In the genomic region with DNA sequence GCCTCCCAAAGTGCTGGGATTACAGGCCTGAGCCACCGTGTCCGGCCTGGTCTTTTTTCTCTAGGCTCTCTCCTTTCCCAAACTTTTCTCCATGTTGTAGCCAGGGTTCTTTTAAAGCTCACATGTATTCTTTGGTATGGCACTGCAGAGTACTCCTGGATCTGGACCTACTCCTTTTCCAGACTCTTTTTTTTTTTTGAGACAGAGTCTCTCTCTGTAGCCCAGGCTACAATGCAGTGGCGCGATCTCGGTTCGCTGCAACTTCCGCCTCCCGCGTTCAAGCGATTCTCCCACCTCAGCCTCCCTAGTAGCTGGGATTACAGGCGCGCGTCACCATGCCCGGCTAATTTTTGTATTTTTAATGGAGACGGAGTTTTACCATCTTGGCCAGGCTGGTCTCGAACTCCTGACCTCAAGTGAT, we compare ENCODE assay signal across 8 cellular contexts. TPM values are rescaled to one million over a fixed set of nuclear protein-coding genes. Genes with fewer than 3 reads are reported as not detected.
DNase-seq lines count a peak whose midpoint lies in the region; ATAC-seq, FAIRE-seq and TF ChIP-seq lines count a peak whose summit lies in the region.

No MANE protein-coding gene starts in this region.

- ATAC-seq in gastrocnemius medialis, result no peak

- FAIRE-seq in GM12892 (lab: Jason Lieb, UNC) (no peak), HTR-8/SVneo (lab: Jason Lieb, UNC) (no peak)

- TF ChIP-seq POLR2A in gastrocnemius medialis (IDR thresholded peaks at IDR 0.05) (no peak), GM12892 (IDR thresholded peaks at IDR 0.05; ENCODE audit: low read depth, low read length) (no peak)

- peak overlapping the region; percentile 94 for H3K4me3 Mint-ChIP-seq in T-helper 1 cell treated with Interleukin-12 subunit alpha and Interleukin-12 subunit beta and Interleukin-4 antibody, amounts not matched to agents 30 μg/mL and 1 μg/mL, for 36 hours

- peak overlapping the region; percentile 83 for H3K4me2 ChIP-seq in GM23248 (ENCODE audit: unreplicated experiment)

- H3K27me3 ChIP-seq in GM23248 (replicated peaks; ENCODE audit: insufficient read depth) (no peaks in the 10 kb centered on the region), gastrocnemius medialis (no peaks in the 10 kb centered on the region)

- H2AFZ ChIP-seq in GM23248, result peak overlapping the region; percentile 99

- H3K27ac ChIP-seq in GM23248 (peak overlapping the region; percentile 72), gastrocnemius medialis (peak overlapping the region; percentile 85 to 94 (median 89))

- H3K79me2 ChIP-seq in GM23248 (ENCODE audit: insufficient read depth), result peaks cover 10% of the 10 kb centered on the region

- 53 to 54% methylated on average over 16 of the region's 16 CpGs for WGBS in GM23248 (ENCODE audit: low coverage in 1 of 2, low lambda C conversion rate in 2 of 2, missing lambda C conversion rate in 2 of 2), 2 experiments

- H3K36me3 Mint-ChIP-seq in T-helper 1 cell treated with Interleukin-12 subunit alpha and Interleukin-12 subunit beta and Interleukin-4 antibody, amounts not matched to agents 30 μg/mL and 1 μg/mL, for 36 hours (ENCODE audit: low read depth), result peaks cover 16% of the 10 kb centered on the region

- no peaks in the 10 kb centered on the region for H3K9me3 Mint-ChIP-seq in T-helper 1 cell treated with Interleukin-12 subunit alpha and Interleukin-12 subunit beta and Interleukin-4 antibody, amounts not matched to agents 30 μg/mL and 1 μg/mL, for 36 hours

- H4K20me1 ChIP-seq in GM23248 (ENCODE audit: insufficient read depth), result no peaks in the 10 kb centered on the region

- H3K36me3 ChIP-seq in GM23248 (ENCODE audit: low read depth) (no peaks in the 10 kb centered on the region), gastrocnemius medialis (peaks cover 0 to 18% of the 10 kb centered on the region in 2 donors)

- in situ Hi-C loops in GM23248 (cut with MboI), result no loop called here
- in situ Hi-C loops in gastrocnemius medialis (cut with MboI; ENCODE audit: low sequenced_read_pairs in 4 of 4), result loop anchor here in 3 of 4 donors (5.0 to 10.0 kb wide), 2 partner anchors 63 to 81 kb away; no protein-coding TSS in a partner anchor

- peaks cover 3% of the 10 kb centered on the region for H3K27me3 Mint-ChIP-seq in T-helper 1 cell treated with Interleukin-12 subunit alpha and Interleukin-12 subunit beta and Interleukin-4 antibody, amounts not matched to agents 30 μg/mL and 1 μg/mL, for 36 hours (ENCODE audit: low read depth)

- DNase-seq in GM23248 (no peak), fibroblast of the aortic adventitia (ENCODE audit: low read depth) (no peak), gastrocnemius medialis (no peak), NCI-H526 (lab: John Stamatoyannopoulos, UW) (no peak), GM12892 (ENCODE audit: insufficient read length) (no peak), NCI-H2171 treated with DMSO at 0.1 percent for 48 hours (lab: John Stamatoyannopoulos, UW) (no peak), HTR-8/SVneo (ENCODE audit: insufficient read length, low spot score) (no peak)

- H3K27ac Mint-ChIP-seq in T-helper 1 cell treated with Interleukin-12 subunit alpha and Interleukin-12 subunit beta and Interleukin-4 antibody, amounts not matched to agents 30 μg/mL and 1 μg/mL, for 36 hours, result peak overlapping the region; percentile 99

- H3K9me2 ChIP-seq in GM23248 (ENCODE audit: insufficient read depth), result no peaks in the 10 kb centered on the region

- peak overlapping the region; percentile 94 for H3K9ac ChIP-seq in GM23248

- H3K4me3 ChIP-seq in GM23248, result peak overlapping the region; percentile 89
- H3K4me3 ChIP-seq in fibroblast of the aortic adventitia (ENCODE audit: low read depth, low read length), result peak overlapping the region; percentile 88
- peak overlapping the region; percentile 68 to 84 (median 82) for H3K4me3 ChIP-seq in gastrocnemius medialis

- peaks cover 26% of the 10 kb centered on the region for H3K4me1 Mint-ChIP-seq in T-helper 1 cell treated with Interleukin-12 subunit alpha and Interleukin-12 subunit beta and Interleukin-4 antibody, amounts not matched to agents 30 μg/mL and 1 μg/mL, for 36 hours (ENCODE audit: low read depth)

- H3K9me3 ChIP-seq in GM23248 (ENCODE audit: low read depth) (no peaks in the 10 kb centered on the region), gastrocnemius medialis (no peaks in the 10 kb centered on the region)

- intact Hi-C loops in gastrocnemius medialis (cut with DNase I; ENCODE audit: low total_unique reads), result loop anchor here (2.0 to 5.0 kb wide), 2 partner anchors 39 to 69 kb away; a partner anchor contains a TSS

- no peaks in the 10 kb centered on the region for H3F3A ChIP-seq in GM23248 (ENCODE audit: insufficient read depth)

- H3K4me1 ChIP-seq in GM23248 (ENCODE audit: insufficient read depth) (peaks cover 7% of the 10 kb centered on the region), gastrocnemius medialis (peaks cover 14 to 17% of the 10 kb centered on the region in 2 donors)

- TF ChIP-seq CTCF in fibroblast of the aortic adventitia (IDR thresholded peaks at IDR 0.05; ENCODE audit: insufficient read depth, low read length) (no peak), gastrocnemius medialis (IDR thresholded peaks at IDR 0.05 in 4 of 5, conservative IDR thresholded peaks at IDR 0.05 in 1 of 5) (no peak)

RNA-seq across cellular contexts. Expression of a gene that starts 0.6 kb away (rescaled TPM):
- 8.1 and 10.9 TPM in 2 replicates for total RNA-seq in GM23248 (2014; rRNA removed; shearing (Covaris generic))
- 11.6 and 12.4 TPM in 2 replicates for polyA plus RNA-seq in GM23248 (2016; fragmentation: Nextera tagmentation; extraction: Ambion mirVana)
- total RNA-seq in fibroblast of the aortic adventitia (ENCODE audit: low replicate concordance), result 6.7 and 14.0 TPM in 2 replicates
- 10 to 100 TPM in 2 of 4 donors, 1 to 10 TPM in 2; 6.5 to 15.0 (median 10.1) TPM for total RNA-seq in gastrocnemius medialis
- 13.4 TPM for polyA plus RNA-seq in GM12892 (2012; ENCODE audit: missing spikeins)

RNA-seq across cellular contexts. Expression of a gene that starts 41.3 kb away (rescaled TPM):
- total RNA-seq in GM23248 (2014; rRNA removed; shearing (Covaris generic)), result 3.0 and 5.2 TPM in 2 replicates
- 14.3 and 14.7 TPM in 2 replicates for polyA plus RNA-seq in GM23248 (2016; fragmentation: Nextera tagmentation; extraction: Ambion mirVana)
- total RNA-seq in fibroblast of the aortic adventitia (ENCODE audit: low replicate concordance) (7.5 and 16.3 TPM in 2 replicates), gastrocnemius medialis (10 to 100 TPM in 3 of 4 donors, 1 to 10 TPM in 1; 9.1 to 17.7 (median 13.4) TPM)
- polyA plus RNA-seq in GM12892 (2012; ENCODE audit: missing spikeins), result 13.0 TPM
